9 cellular contexts compared by ENCODE assay signal in the genomic region with DNA sequence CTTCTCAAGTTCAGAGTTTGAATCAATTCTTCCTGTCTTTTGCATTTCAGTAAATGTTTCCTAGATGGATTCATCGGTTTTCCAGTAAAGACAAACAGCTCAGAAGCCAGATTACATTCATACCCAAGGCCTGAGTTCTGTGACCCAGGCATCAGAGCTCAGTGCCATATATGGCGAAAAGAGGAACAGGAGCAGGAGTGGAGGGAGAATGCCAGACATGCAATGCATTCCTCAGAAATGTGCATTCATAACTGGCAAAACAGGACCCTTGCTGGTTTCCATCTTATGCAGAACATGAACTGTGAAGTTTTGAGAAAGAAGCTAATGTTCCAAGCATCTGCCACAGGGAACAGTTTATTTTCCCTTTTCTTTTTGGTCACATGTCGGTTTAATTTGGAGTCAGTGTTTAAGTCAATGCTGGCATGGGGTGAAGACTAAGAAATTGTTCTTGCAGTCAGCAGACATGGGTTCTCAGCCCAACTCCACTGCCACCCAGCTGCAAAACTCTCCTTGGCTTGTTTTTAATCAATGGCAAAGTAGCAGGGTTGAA.
A peak's percentile ranks its signal among the peaks of the same experiment; 100 is the strongest.
DNase-seq lines count a peak whose midpoint lies in the region; TF ChIP-seq lines count a peak whose summit lies in the region.
"Had no signal": no experiment of that assay in that cellular context is flagged by ENCODE, and none has a peak within 500 bp of the region (broad histone marks: within the 10 kb centered on the region; RNA-seq: fewer than 3 reads in every experiment).

No MANE protein-coding gene starts in this region.

- CTCF ChIA-PET in BJ (lab: Yijun Ruan, JAX) = interaction anchor here (0.8 to 1.5 kb wide), 3 partner anchors 530 to 685 kb away, joined by 3 to 6 read pairs (median 4); no protein-coding TSS in a partner anchor
- CTCF ChIA-PET in OCI-LY7 (lab: Charles Lee; ENCODE audit: unreplicated experiment) = no interaction called here

- H3K9me3 ChIP-seq in OCI-LY7 (ENCODE audit: low read length) (no peaks in the 10 kb centered on the region), osteoblast (ENCODE audit: low read depth, low read length) (no peaks in the 10 kb centered on the region)

- no peaks in the 10 kb centered on the region for H3K9me2 ChIP-seq in OCI-LY7 (ENCODE audit: insufficient read depth, low read length)

- H2AFZ ChIP-seq in OCI-LY7 (ENCODE audit: low read length) (no peak overlapping the region), osteoblast (ENCODE audit: low read length) (no peak overlapping the region)

- H3K79me2 ChIP-seq in OCI-LY7 (ENCODE audit: insufficient read depth, low read depth, low read length) (no peaks in the 10 kb centered on the region), osteoblast (ENCODE audit: insufficient read depth, low read length) (peaks cover 43% of the 10 kb centered on the region)

- H3K27ac Mint-ChIP-seq in activated T-helper 2 cell treated with anti-CD3 and anti-CD28 coated beads, Interferon-gamma antibody, Interleukin-2, Interleukin-4, amounts not matched to agents 10 μg/mL and 5 μg/mL and 100 μg/mL, durations not matched to agents 14 hours and 24 hours and 36 hours = no peak overlapping the region

- DNase-seq in BJ (ENCODE audit: low read depth) (peak; percentile 77), OCI-LY7 (ENCODE audit: low spot score) (no peak), fibroblast of gingiva (ENCODE audit: low read depth) (peak; percentile 97), osteoblast (ENCODE audit: insufficient read length, low spot score, missing footprints) (peak; percentile 66), HPDE6-E6E7 (ENCODE audit: extremely low spot score) (no peak)
- no peak for DNase-seq in stimulated activated CD4-positive, alpha-beta T cell treated with anti-CD3 and anti-CD28 coated beads, Interleukin-2, amount 100 ng/mL, for 48 hours
- DNase-seq in stimulated activated CD4-positive, alpha-beta T cell treated with anti-CD3 and anti-CD28 coated beads, Interleukin-4, amount 100 ng/mL, for 1 hour = no peak
- DNase-seq in activated T-helper 2 cell treated with anti-CD3 and anti-CD28 coated beads, Interferon-gamma antibody, Interleukin-2, Interleukin-4, amounts not matched to agents 10 μg/mL and 5 μg/mL and 100 μg/mL, durations not matched to agents 14 hours and 24 hours and 36 hours (ENCODE audit: low spot score) = no peak

- H3K4me2 ChIP-seq in OCI-LY7 (ENCODE audit: low read length) (peak overlapping the region; percentile 55), osteoblast (ENCODE audit: insufficient read depth, low read length) (peak overlapping the region; percentile 72)

- peaks cover 25% of the 10 kb centered on the region for H3K36me3 Mint-ChIP-seq in activated T-helper 2 cell treated with anti-CD3 and anti-CD28 coated beads, Interferon-gamma antibody, Interleukin-2, Interleukin-4, amounts not matched to agents 10 μg/mL and 5 μg/mL and 100 μg/mL, durations not matched to agents 14 hours and 24 hours and 36 hours (ENCODE audit: low read depth)

- no peaks in the 10 kb centered on the region for H3K36me3 ChIP-seq in BJ (ENCODE audit: control insufficient read depth, insufficient read depth, low read length)
- no peaks in the 10 kb centered on the region; the same call in 1 of the 2 replicates for H3K36me3 ChIP-seq in OCI-LY7 (ENCODE audit: insufficient read depth, low read length)
- H3K36me3 ChIP-seq in osteoblast (ENCODE audit: insufficient read depth, low read length) = no peaks in the 10 kb centered on the region

- H3K9me3 Mint-ChIP-seq in activated T-helper 2 cell treated with anti-CD3 and anti-CD28 coated beads, Interferon-gamma antibody, Interleukin-2, Interleukin-4, amounts not matched to agents 10 μg/mL and 5 μg/mL and 100 μg/mL, durations not matched to agents 14 hours and 24 hours and 36 hours = no peaks in the 10 kb centered on the region

- peaks cover 40% of the 10 kb centered on the region for H3K4me1 Mint-ChIP-seq in activated T-helper 2 cell treated with anti-CD3 and anti-CD28 coated beads, Interferon-gamma antibody, Interleukin-2, Interleukin-4, amounts not matched to agents 10 μg/mL and 5 μg/mL and 100 μg/mL, durations not matched to agents 14 hours and 24 hours and 36 hours (ENCODE audit: low read depth)

- intact Hi-C loops in OCI-LY7 (cut with micrococcal nuclease; ENCODE audit: unreplicated experiment) = no loop called here
- intact Hi-C loops in activated T-helper 2 cell treated with anti-CD3 and anti-CD28 coated beads, Interferon-gamma antibody, Interleukin-2, Interleukin-4, amounts not matched to agents 10 μg/mL and 5 μg/mL and 100 μg/mL, durations not matched to agents 14 hours and 24 hours and 36 hours (cut with micrococcal nuclease) = no loop called here

- H3K4me3 Mint-ChIP-seq in activated T-helper 2 cell treated with anti-CD3 and anti-CD28 coated beads, Interferon-gamma antibody, Interleukin-2, Interleukin-4, amounts not matched to agents 10 μg/mL and 5 μg/mL and 100 μg/mL, durations not matched to agents 14 hours and 24 hours and 36 hours (ENCODE audit: low read depth) = no peak overlapping the region

- no peak overlapping the region for H3K27ac ChIP-seq in OCI-LY7 (ENCODE audit: low read depth, low read length, poor library complexity, severe bottlenecking)
- H3K27ac ChIP-seq in osteoblast (ENCODE audit: low read depth, low read length) = peak overlapping the region; percentile 89
- H3K27ac ChIP-seq: SK-N-MC had no signal

- H3K4me3 ChIP-seq in BJ (ENCODE audit: low read depth, low read length) (no peak overlapping the region), OCI-LY7 (ENCODE audit: low read depth, low read length, poor library complexity, severe bottlenecking) (peak overlapping the region; percentile 4), osteoblast (ENCODE audit: insufficient read depth, low read length) (peak overlapping the region; percentile 7)
- H3K4me3 ChIP-seq: SK-N-MC had no signal

- TF ChIP-seq CTCF in BJ (IDR thresholded peaks at IDR 0.05; ENCODE audit: insufficient read depth, low read depth, low read length) = no peak
- no peak for TF ChIP-seq CTCF in OCI-LY7 (conservative IDR thresholded peaks at IDR 0.05; ENCODE audit: low read length)
- TF ChIP-seq CTCF in osteoblast (IDR thresholded peaks at IDR 0.05; ENCODE audit: extremely low read depth, low read depth, low read length) = no peak

- H3K27me3 ChIP-seq in BJ (ENCODE audit: control insufficient read depth, insufficient read depth, low read length) = no peaks in the 10 kb centered on the region
- H3K27me3 ChIP-seq in osteoblast (ENCODE audit: insufficient read depth, low read length) = no peaks in the 10 kb centered on the region

- no peaks in the 10 kb centered on the region for H3K27me3 Mint-ChIP-seq in activated T-helper 2 cell treated with anti-CD3 and anti-CD28 coated beads, Interferon-gamma antibody, Interleukin-2, Interleukin-4, amounts not matched to agents 10 μg/mL and 5 μg/mL and 100 μg/mL, durations not matched to agents 14 hours and 24 hours and 36 hours (ENCODE audit: low read depth)

- H4K20me1 ChIP-seq in OCI-LY7 (ENCODE audit: insufficient read depth, low read length) (no peaks in the 10 kb centered on the region), osteoblast (ENCODE audit: insufficient read depth, low read length) (no peaks in the 10 kb centered on the region)

- POLR2A ChIA-PET in BJ (lab: Charles Lee) = interaction anchor here (0.5 to 0.9 kb wide), 8 partner anchors 60 to 762 kb away, joined by 3 to 28 read pairs (median 4); partner anchors contain the start of gene BCL6
- POLR2A ChIA-PET in OCI-LY7 (lab: Charles Lee) = interaction anchor here (0.6 to 1.7 kb wide), 3 partner anchors 9 to 318 kb away, joined by 3 to 7 read pairs (median 4); no protein-coding TSS in a partner anchor

- H3K4me1 ChIP-seq in OCI-LY7 (ENCODE audit: insufficient read depth, low read length, poor library complexity, severe bottlenecking) = peaks cover 29% of the 10 kb centered on the region
- H3K4me1 ChIP-seq in osteoblast (ENCODE audit: insufficient read depth, low read length) = peaks cover 84% of the 10 kb centered on the region

- no TSS peak for BruUV-seq in OCI-LY7 (replicated peaks; lab: Mats Ljungman, UMichigan)

Comparison
In these comparisons a context has a peak if more than half of its experiments do, and no peak if none do; other contexts are left out.
1. DNase-seq: peak in BJ (single experiment), fibroblast of gingiva (single experiment) and osteoblast (single experiment); none in OCI-LY7 (single experiment), HPDE6-E6E7 (single experiment), stimulated activated CD4-positive, alpha-beta T cell treated with anti-CD3 and anti-CD28 coated beads, Interleukin-2, amount 100 ng/mL, for 48 hours (0 of 2), stimulated activated CD4-positive, alpha-beta T cell treated with anti-CD3 and anti-CD28 coated beads, Interleukin-4, amount 100 ng/mL, for 1 hour (single experiment) and activated T-helper 2 cell treated with anti-CD3 and anti-CD28 coated beads, Interferon-gamma antibody, Interleukin-2, Interleukin-4, amounts not matched to agents 10 μg/mL and 5 μg/mL and 100 μg/mL, durations not matched to agents 14 hours and 24 hours and 36 hours (single experiment).